8 cellular contexts compared by ENCODE assay signal in genomic region chr3:2098398-2099027, GRCh38. TPM values are rescaled to one million over a fixed set of nuclear protein-coding genes. Genes with fewer than 3 reads are reported as not detected.
DNase-seq lines count a peak whose midpoint lies in the region; ATAC-seq and TF ChIP-seq lines count a peak whose summit lies in the region.

Gene CNTN4 (plus strand): TSS chr3:2098866.

- no peak within 1 kb of the TSS for H3K27ac ChIP-seq in HL-60 (replicated peaks)
- no peak within 1 kb of the TSS for H3K27ac ChIP-seq in foreskin keratinocyte

- H3K27ac Mint-ChIP-seq in neural crest cell (ENCODE audit: unreplicated experiment) = no peak within 1 kb of the TSS

- H3K4me1 ChIP-seq in foreskin keratinocyte = no peaks in the 10 kb centered on the region

- H3K27me3 ChIP-seq in HL-60 (ENCODE audit: insufficient read depth, poor library complexity, severe bottlenecking) (peaks cover 25% of the 10 kb centered on the region), foreskin keratinocyte (peaks cover 89% of the 10 kb centered on the region)

- H3K36me3 Mint-ChIP-seq in neural crest cell (ENCODE audit: low read depth) = no peaks in the 10 kb centered on the region

- H3K27me3 Mint-ChIP-seq in neural crest cell (ENCODE audit: low read depth) = peaks cover 93% of the 10 kb centered on the region

- ATAC-seq in foreskin keratinocyte (peak; percentile 81), GM19328 (IDR thresholded peaks at IDR 0.05; ENCODE audit: unreplicated experiment) (no peak)

- H3K9me3 Mint-ChIP-seq in neural crest cell = peaks cover 2% of the 10 kb centered on the region

- peak; percentile 95 for DNase-seq in COLO668 (lab: John Stamatoyannopoulos, UW; ENCODE audit: unreplicated experiment)
- DNase-seq in HL-60 (ENCODE audit: low read depth in 1 of 2, low spot score in 1 of 2) = no peak
- DNase-seq in SK-N-DZ (ENCODE audit: low spot score) = peak; percentile 90
- peak in 1 of 2 donors; percentile 2 for DNase-seq in foreskin keratinocyte
- DNase-seq in neural crest cell (ENCODE audit: low read depth, low spot score) = peak; percentile 69
- DNase-seq in Kasumi-1 (lab: John Stamatoyannopoulos, UW) = no peak
- DNase-seq in UCSD-AML1 (lab: John Stamatoyannopoulos, UW; ENCODE audit: unreplicated experiment) = no peak

- TF ChIP-seq CTCF in HL-60 (IDR thresholded peaks at IDR 0.05; ENCODE audit: insufficient read depth, low read length) (no peak), foreskin keratinocyte (conservative IDR thresholded peaks at IDR 0.05) (peak; percentile 21), neural crest cell (conservative IDR thresholded peaks at IDR 0.05) (peak; percentile 57)

- H3K4me3 Mint-ChIP-seq in neural crest cell = peak within 1 kb of the TSS; percentile 84

- peaks cover 13% of the 10 kb centered on the region for H3K4me1 Mint-ChIP-seq in neural crest cell

- peak within 1 kb of the TSS; percentile 29 for H3K4me3 ChIP-seq in HL-60 (replicated peaks; ENCODE audit: insufficient read depth, low read length)

RNA-seq across cellular contexts. Expression of gene CNTN4, which starts in this region (rescaled TPM):
- 4.2 and 4.9 TPM in 2 replicates for polyA plus RNA-seq in SK-N-DZ (2014; cell fraction: cytosol; rRNA removed)
- 4.2 and 5.2 TPM in 2 replicates for polyA plus RNA-seq in SK-N-DZ (2014; cell fraction: nucleus; rRNA removed)
- total RNA-seq in foreskin keratinocyte = not detected in 2 replicates
- not detected in 2 replicates for polyA plus RNA-seq in foreskin keratinocyte
- 2.9 and 4.3 TPM in 2 replicates for total RNA-seq in neural crest cell

Comparison
In these comparisons a context has a peak if more than half of its experiments do, and no peak if none do; other contexts are left out.
1. Peak in ATAC-seq in foreskin keratinocyte; RNA of the gene not detected or under 1 TPM.
2. DNase-seq: peak in COLO668 (single experiment), SK-N-DZ (single experiment) and neural crest cell (single experiment); none in HL-60 (0 of 2), Kasumi-1 (0 of 2) and UCSD-AML1 (single experiment).